24 cellular contexts compared by ENCODE assay signal in the genomic region with DNA sequence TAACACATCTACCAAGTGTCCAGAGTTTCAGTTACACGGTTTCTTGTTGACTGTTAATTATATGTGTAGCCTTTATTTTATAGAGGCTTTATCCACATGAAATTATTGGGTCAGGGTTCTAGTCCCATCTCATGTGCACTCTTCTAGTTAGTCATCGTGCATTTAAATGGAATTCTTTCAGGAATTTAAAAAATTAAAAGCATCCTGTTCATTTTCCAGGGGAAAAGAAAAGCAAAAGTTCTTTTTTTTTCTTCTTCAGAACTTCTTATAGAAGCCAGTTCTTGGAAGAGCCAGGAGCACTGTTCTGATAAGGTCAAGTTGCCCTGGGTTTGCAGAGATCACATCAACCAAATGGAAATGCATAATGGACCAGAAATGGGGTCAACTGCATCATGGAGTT.
"Had no signal": no experiment of that assay in that cellular context is flagged by ENCODE, and none has a peak within 500 bp of the region (broad histone marks: within the 10 kb centered on the region; RNA-seq: fewer than 3 reads in every experiment).

No MANE protein-coding gene starts in this region.

- DNase-seq: activated B cell treated with CpG ODN at 0.5 μM for 24 hours; activated CD4-positive, alpha-beta T cell treated with anti-CD3 and anti-CD28 coated beads for 48 hours; activated CD4-positive, alpha-beta T cell treated with anti-CD3 and anti-CD28 coated beads, Interleukin-2, amount 50 U/mL, for 1 hour; activated CD4-positive, alpha-beta T cell treated with anti-CD3 and anti-CD28 coated beads, Interleukin-2, amount 50 U/mL, for 48 hours; activated CD8-positive, alpha-beta memory T cell treated with anti-CD3 and anti-CD28 coated beads for 24 hours; activated CD8-positive, alpha-beta T cell treated with anti-CD3 and anti-CD28 coated beads for 36 hours; activated effector memory CD4-positive, alpha-beta T cell treated with Interleukin-2 at 50 U/mL for 16 hours; activated gamma-delta T cell treated with Interleukin-2 at 50 U/mL for 16 hours; activated naive CD4-positive, alpha-beta T cell treated with anti-CD3 and anti-CD28 coated beads for 36 hours; activated naive CD8-positive, alpha-beta T cell treated with anti-CD3 and anti-CD28 coated beads for 36 hours; activated naive CD8-positive, alpha-beta T cell treated with anti-CD3 and anti-CD28 coated beads, Interleukin-2, amount 50 U/mL, for 24 hours; activated T-cell treated with anti-CD3 and anti-CD28 coated beads, Interleukin-2, amount 50 U/mL, for 4 hours; central memory CD4-positive, alpha-beta T cell; cerebellar nuclear complex; colonic mucosa; effector CD8-positive, alpha-beta T cell; esophagus squamous epithelium; foreskin fibroblast; head of caudate nucleus; T-helper 17 cell; T1000; WERI-Rb-1 had no signal

- ATAC-seq: activated CD4-positive, CD25-positive, alpha-beta regulatory T cell treated with anti-CD3 and anti-CD28 coated beads, Interleukin-2, amount 50 U/mL, for 24 hours; activated CD8-positive, alpha-beta T cell treated with anti-CD3 and anti-CD28 coated beads for 36 hours; activated naive CD8-positive, alpha-beta T cell treated with anti-CD3 and anti-CD28 coated beads, Interleukin-2, amount 50 U/mL, for 24 hours; activated T-cell treated with anti-CD3 and anti-CD28 coated beads, Interleukin-2, amount 50 U/mL, for 4 hours; activated T-helper 17 cell treated with anti-CD3 and anti-CD28 coated beads, Interleukin-2, amount 50 U/mL, for 72 hours; T-helper 17 cell had no signal
